ENCODE assay signal across 1 cellular context in genomic region chrX:27399146-27399456, GRCh38.
A peak's percentile ranks its signal among the peaks of the same experiment; 100 is the strongest.
TF ChIP-seq lines count a peak whose summit lies in the region.

No MANE protein-coding gene starts in this region.

TF ChIP-seq in HCT116, 20 proteins besides CTCF, POLR2A, EP300 and RAD21 (continued from another document):
- TF ChIP-seq ATF3 (IDR thresholded peaks at IDR 0.05) (no peak), JUND (IDR thresholded peaks at IDR 0.05) (0 out of 2 replicates have a peak, but pooled peaks have one; percentile 13), EZH2 (IDR thresholded peaks at IDR 0.05) (no peak)
